ENCODE assay signal across 1 cellular context in the genomic region with DNA sequence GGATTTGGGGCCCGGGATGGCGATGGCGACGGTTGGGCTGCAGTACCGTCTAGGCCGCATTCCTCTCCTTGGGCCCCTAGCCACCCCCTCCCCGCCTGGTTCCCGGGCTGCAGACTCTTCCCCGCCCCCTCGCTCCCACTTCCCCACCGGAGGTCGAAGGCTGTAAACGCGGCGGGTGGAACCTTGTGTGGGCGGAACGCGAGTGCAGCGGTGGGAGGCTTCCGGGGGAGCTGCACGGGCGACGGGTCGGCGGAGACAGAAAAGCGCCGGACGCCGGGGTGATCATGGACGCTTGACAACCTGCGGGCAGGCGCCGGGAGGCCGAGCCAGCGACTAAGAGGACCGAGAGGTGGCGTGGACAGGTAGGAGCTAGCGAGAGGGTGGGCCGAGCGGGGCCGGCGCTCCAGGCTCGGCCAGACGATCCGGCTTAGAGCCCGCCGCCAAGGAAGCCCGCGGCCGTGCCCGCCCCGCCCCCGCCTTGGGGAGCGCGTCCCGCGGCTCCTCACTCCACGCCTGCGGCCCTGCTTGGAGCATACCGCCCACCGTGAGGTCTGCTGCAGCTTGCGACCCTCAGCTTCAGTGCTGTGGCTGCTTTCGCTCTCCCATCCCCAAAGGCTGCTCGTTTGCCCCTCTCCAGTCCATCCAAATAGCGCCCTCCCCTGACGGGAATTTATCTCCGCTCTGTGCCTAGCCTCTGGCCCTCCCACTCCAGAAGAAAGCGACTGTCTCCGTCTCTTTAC.
A peak's percentile ranks its signal among the peaks of the same experiment; 100 is the strongest.
TF ChIP-seq lines count a peak whose summit lies in the region.

A gene (plus strand): TSS at position 269 of the 740 bp plus-strand sequence. CDS start 2,126 bp downstream, outside the sequence.

TF ChIP-seq in K562, 482 proteins besides CTCF, POLR2A, EP300 and RAD21 (continued from another document and continues in another):
- TF ChIP-seq, protein P1, sequence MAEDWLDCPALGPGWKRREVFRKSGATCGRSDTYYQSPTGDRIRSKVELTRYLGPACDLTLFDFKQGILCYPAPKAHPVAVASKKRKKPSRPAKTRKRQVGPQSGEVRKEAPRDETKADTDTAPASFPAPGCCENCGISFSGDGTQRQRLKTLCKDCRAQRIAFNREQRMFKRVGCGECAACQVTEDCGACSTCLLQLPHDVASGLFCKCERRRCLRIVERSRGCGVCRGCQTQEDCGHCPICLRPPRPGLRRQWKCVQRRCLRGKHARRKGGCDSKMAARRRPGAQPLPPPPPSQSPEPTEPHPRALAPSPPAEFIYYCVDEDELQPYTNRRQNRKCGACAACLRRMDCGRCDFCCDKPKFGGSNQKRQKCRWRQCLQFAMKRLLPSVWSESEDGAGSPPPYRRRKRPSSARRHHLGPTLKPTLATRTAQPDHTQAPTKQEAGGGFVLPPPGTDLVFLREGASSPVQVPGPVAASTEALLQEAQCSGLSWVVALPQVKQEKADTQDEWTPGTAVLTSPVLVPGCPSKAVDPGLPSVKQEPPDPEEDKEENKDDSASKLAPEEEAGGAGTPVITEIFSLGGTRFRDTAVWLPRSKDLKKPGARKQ (CRISPR knock-in tag; IDR thresholded peaks at IDR 0.05), result no peak
- TF ChIP-seq THRAP3 (IDR thresholded peaks at IDR 0.05; ENCODE audit: borderline replicate concordance), result no peak
- peak; percentile 23; the same call in 1 of the 2 replicates for TF ChIP-seq ZKSCAN1 (IDR thresholded peaks at IDR 0.05; ENCODE audit: low read depth, low read length)
- peak; percentile 66; the same call in 1 of the 2 replicates for TF ChIP-seq TAF7 (tag; IDR thresholded peaks at IDR 0.05)
- peak; percentile 73 for TF ChIP-seq RBM22 (IDR thresholded peaks at IDR 0.05; ENCODE audit: low read depth, low read length, poor library complexity, severe bottlenecking)
- no peak for TF ChIP-seq TARDBP (IDR thresholded peaks at IDR 0.05)
- TF ChIP-seq ZNF707 (CRISPR knock-in tag; conservative IDR thresholded peaks at IDR 0.05), result no peak
- TF ChIP-seq, protein P2, sequence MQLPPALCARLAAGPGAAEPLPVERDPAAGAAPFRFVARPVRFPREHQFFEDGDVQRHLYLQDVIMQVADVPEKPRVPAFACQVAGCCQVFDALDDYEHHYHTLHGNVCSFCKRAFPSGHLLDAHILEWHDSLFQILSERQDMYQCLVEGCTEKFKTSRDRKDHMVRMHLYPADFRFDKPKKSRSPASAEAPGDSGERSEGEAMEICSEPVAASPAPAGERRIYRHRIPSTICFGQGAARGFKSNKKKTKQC (CRISPR knock-in tag; IDR thresholded peaks at IDR 0.05), result no peak
- no peak for TF ChIP-seq SMAD2 (IDR thresholded peaks at IDR 0.05; ENCODE audit: low read depth, low read length)
- TF ChIP-seq GABPB2 (CRISPR knock-in tag; conservative IDR thresholded peaks at IDR 0.05), result no peak
- TF ChIP-seq, protein P3, sequence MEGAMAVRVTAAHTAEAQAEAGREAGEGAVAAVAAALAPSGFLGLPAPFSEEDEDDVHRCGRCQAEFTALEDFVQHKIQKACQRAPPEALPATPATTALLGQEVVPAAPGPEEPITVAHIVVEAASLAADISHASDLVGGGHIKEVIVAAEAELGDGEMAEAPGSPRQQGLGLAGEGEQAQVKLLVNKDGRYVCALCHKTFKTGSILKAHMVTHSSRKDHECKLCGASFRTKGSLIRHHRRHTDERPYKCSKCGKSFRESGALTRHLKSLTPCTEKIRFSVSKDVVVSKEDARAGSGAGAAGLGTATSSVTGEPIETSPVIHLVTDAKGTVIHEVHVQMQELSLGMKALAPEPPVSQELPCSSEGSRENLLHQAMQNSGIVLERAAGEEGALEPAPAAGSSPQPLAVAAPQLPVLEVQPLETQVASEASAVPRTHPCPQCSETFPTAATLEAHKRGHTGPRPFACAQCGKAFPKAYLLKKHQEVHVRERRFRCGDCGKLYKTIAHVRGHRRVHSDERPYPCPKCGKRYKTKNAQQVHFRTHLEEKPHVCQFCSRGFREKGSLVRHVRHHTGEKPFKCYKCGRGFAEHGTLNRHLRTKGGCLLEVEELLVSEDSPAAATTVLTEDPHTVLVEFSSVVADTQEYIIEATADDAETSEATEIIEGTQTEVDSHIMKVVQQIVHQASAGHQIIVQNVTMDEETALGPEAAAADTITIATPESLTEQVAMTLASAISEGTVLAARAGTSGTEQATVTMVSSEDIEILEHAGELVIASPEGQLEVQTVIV (CRISPR knock-in tag; IDR thresholded peaks at IDR 0.05; ENCODE audit: borderline replicate concordance), result no peak
- no peak for TF ChIP-seq BDP1 (IDR thresholded peaks at IDR 0.05; ENCODE audit: insufficient read depth, insufficient read length)
- peak; percentile 67; the same call in 1 of the 2 replicates for TF ChIP-seq CBX1 (IDR thresholded peaks at IDR 0.05; ENCODE audit: low read depth)
- no peak for TF ChIP-seq ZBTB8A (IDR thresholded peaks at IDR 0.05; ENCODE audit: partially characterized antibody)
- no peak for TF ChIP-seq HMG20B (CRISPR knock-in tag; IDR thresholded peaks at IDR 0.05)
- TF ChIP-seq, protein P4, sequence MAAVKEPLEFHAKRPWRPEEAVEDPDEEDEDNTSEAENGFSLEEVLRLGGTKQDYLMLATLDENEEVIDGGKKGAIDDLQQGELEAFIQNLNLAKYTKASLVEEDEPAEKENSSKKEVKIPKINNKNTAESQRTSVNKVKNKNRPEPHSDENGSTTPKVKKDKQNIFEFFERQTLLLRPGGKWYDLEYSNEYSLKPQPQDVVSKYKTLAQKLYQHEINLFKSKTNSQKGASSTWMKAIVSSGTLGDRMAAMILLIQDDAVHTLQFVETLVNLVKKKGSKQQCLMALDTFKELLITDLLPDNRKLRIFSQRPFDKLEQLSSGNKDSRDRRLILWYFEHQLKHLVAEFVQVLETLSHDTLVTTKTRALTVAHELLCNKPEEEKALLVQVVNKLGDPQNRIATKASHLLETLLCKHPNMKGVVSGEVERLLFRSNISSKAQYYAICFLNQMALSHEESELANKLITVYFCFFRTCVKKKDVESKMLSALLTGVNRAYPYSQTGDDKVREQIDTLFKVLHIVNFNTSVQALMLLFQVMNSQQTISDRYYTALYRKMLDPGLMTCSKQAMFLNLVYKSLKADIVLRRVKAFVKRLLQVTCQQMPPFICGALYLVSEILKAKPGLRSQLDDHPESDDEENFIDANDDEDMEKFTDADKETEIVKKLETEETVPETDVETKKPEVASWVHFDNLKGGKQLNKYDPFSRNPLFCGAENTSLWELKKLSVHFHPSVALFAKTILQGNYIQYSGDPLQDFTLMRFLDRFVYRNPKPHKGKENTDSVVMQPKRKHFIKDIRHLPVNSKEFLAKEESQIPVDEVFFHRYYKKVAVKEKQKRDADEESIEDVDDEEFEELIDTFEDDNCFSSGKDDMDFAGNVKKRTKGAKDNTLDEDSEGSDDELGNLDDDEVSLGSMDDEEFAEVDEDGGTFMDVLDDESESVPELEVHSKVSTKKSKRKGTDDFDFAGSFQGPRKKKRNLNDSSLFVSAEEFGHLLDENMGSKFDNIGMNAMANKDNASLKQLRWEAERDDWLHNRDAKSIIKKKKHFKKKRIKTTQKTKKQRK (IDR thresholded peaks at IDR 0.05; ENCODE audit: borderline replicate concordance, low read depth, low read length), result no peak
- TF ChIP-seq ZNF143 (CRISPR knock-in tag; IDR thresholded peaks at IDR 0.05), result peak; percentile 74
- TF ChIP-seq PHF20 (IDR thresholded peaks at IDR 0.05; ENCODE audit: partially characterized antibody), result peak; percentile 93
- TF ChIP-seq ZNF134 (CRISPR knock-in tag; conservative IDR thresholded peaks at IDR 0.05), result no peak
- TF ChIP-seq ASH1L (IDR thresholded peaks at IDR 0.05; ENCODE audit: borderline replicate concordance, low read depth, partially characterized antibody), result no peak
- TF ChIP-seq HMGN3 (IDR thresholded peaks at IDR 0.05; ENCODE audit: borderline replicate concordance, extremely low read depth, insufficient read length, low read depth, low read length), result peak; percentile 88
- no peak for TF ChIP-seq HNRNPH1 (optimal IDR thresholded peaks at IDR 0.05; ENCODE audit: low read depth, low read length)
- TF ChIP-seq, protein P5, sequence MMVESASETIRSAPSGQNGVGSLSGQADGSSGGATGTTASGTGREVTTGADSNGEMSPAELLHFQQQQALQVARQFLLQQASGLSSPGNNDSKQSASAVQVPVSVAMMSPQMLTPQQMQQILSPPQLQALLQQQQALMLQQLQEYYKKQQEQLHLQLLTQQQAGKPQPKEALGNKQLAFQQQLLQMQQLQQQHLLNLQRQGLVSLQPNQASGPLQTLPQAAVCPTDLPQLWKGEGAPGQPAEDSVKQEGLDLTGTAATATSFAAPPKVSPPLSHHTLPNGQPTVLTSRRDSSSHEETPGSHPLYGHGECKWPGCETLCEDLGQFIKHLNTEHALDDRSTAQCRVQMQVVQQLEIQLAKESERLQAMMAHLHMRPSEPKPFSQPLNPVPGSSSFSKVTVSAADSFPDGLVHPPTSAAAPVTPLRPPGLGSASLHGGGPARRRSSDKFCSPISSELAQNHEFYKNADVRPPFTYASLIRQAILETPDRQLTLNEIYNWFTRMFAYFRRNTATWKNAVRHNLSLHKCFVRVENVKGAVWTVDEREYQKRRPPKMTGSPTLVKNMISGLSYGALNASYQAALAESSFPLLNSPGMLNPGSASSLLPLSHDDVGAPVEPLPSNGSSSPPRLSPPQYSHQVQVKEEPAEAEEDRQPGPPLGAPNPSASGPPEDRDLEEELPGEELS (CRISPR knock-in tag; IDR thresholded peaks at IDR 0.05; ENCODE audit: borderline replicate concordance), result no peak
- peak; percentile 60 for TF ChIP-seq TEAD4 (IDR thresholded peaks at IDR 0.05; ENCODE audit: low read length)
- TF ChIP-seq TEAD4 (CRISPR knock-in tag; IDR thresholded peaks at IDR 0.05; ENCODE audit: borderline replicate concordance), result no peak
- no peak for TF ChIP-seq FOXM1 (IDR thresholded peaks at IDR 0.05; ENCODE audit: low read depth)
- no peak for TF ChIP-seq FOXM1 (CRISPR knock-in tag; IDR thresholded peaks at IDR 0.05; ENCODE audit: low read depth)
- TF ChIP-seq CCAR2 (IDR thresholded peaks at IDR 0.05; ENCODE audit: low read depth, low read length), result no peak
- no peak for TF ChIP-seq KLF16 (IDR thresholded peaks at IDR 0.05)
- TF ChIP-seq, protein P6, sequence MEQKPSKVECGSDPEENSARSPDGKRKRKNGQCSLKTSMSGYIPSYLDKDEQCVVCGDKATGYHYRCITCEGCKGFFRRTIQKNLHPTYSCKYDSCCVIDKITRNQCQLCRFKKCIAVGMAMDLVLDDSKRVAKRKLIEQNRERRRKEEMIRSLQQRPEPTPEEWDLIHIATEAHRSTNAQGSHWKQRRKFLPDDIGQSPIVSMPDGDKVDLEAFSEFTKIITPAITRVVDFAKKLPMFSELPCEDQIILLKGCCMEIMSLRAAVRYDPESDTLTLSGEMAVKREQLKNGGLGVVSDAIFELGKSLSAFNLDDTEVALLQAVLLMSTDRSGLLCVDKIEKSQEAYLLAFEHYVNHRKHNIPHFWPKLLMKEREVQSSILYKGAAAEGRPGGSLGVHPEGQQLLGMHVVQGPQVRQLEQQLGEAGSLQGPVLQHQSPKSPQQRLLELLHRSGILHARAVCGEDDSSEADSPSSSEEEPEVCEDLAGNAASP (IDR thresholded peaks at IDR 0.05), result no peak
- TF ChIP-seq TCF7 (IDR thresholded peaks at IDR 0.05; ENCODE audit: borderline replicate concordance), result no peak; the same call in 1 of the 2 replicates
- TF ChIP-seq TRIM24 (IDR thresholded peaks at IDR 0.05), result peak in 1 of 2 experiments; percentile 99; a peak in 2 of 4 replicates
- no peak; the same call in 1 of the 2 replicates for TF ChIP-seq ESRRA (IDR thresholded peaks at IDR 0.05; ENCODE audit: borderline replicate concordance, low read depth)
- no peak for TF ChIP-seq DPF2 (IDR thresholded peaks at IDR 0.05)
- TF ChIP-seq RNF2 (IDR thresholded peaks at IDR 0.05), result peak; percentile 85
- TF ChIP-seq ZNF133 (CRISPR knock-in tag; IDR thresholded peaks at IDR 0.05), result no peak
- no peak for TF ChIP-seq MECOM (CRISPR knock-in tag; IDR thresholded peaks at IDR 0.05)
- no peak for TF ChIP-seq SREBF1 (IDR thresholded peaks at IDR 0.05; ENCODE audit: borderline replicate concordance, low read depth, low read length)
- no peak for TF ChIP-seq SIRT6 (IDR thresholded peaks at IDR 0.05; ENCODE audit: low read depth, low read length)
- TF ChIP-seq SP1 (CRISPR knock-in tag; IDR thresholded peaks at IDR 0.05), result peak; percentile 84
- TF ChIP-seq JUNB (CRISPR knock-in tag; conservative IDR thresholded peaks at IDR 0.05), result no peak
- no peak for TF ChIP-seq SMARCB1 (IDR thresholded peaks at IDR 0.05; ENCODE audit: insufficient read length, low read depth)
- TF ChIP-seq CBX2 (IDR thresholded peaks at IDR 0.05; ENCODE audit: insufficient read depth, low read length, poor library complexity, severe bottlenecking), result no peak
- TF ChIP-seq, protein P7, sequence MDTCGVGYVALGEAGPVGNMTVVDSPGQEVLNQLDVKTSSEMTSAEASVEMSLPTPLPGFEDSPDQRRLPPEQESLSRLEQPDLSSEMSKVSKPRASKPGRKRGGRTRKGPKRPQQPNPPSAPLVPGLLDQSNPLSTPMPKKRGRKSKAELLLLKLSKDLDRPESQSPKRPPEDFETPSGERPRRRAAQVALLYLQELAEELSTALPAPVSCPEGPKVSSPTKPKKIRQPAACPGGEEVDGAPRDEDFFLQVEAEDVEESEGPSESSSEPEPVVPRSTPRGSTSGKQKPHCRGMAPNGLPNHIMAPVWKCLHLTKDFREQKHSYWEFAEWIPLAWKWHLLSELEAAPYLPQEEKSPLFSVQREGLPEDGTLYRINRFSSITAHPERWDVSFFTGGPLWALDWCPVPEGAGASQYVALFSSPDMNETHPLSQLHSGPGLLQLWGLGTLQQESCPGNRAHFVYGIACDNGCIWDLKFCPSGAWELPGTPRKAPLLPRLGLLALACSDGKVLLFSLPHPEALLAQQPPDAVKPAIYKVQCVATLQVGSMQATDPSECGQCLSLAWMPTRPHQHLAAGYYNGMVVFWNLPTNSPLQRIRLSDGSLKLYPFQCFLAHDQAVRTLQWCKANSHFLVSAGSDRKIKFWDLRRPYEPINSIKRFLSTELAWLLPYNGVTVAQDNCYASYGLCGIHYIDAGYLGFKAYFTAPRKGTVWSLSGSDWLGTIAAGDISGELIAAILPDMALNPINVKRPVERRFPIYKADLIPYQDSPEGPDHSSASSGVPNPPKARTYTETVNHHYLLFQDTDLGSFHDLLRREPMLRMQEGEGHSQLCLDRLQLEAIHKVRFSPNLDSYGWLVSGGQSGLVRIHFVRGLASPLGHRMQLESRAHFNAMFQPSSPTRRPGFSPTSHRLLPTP (IDR thresholded peaks at IDR 0.05; ENCODE audit: borderline replicate concordance, extremely low read depth, insufficient read length), result no peak
- TF ChIP-seq CHD4 (IDR thresholded peaks at IDR 0.05; ENCODE audit: insufficient read depth, insufficient replicate concordance, low read depth, low read length, poor library complexity, severe bottlenecking), result no peak
- peak; percentile 88 for TF ChIP-seq RBBP5 (IDR thresholded peaks at IDR 0.05; ENCODE audit: borderline replicate concordance, insufficient read depth, low read length, poor library complexity, severe bottlenecking)
- TF ChIP-seq, protein P8, sequence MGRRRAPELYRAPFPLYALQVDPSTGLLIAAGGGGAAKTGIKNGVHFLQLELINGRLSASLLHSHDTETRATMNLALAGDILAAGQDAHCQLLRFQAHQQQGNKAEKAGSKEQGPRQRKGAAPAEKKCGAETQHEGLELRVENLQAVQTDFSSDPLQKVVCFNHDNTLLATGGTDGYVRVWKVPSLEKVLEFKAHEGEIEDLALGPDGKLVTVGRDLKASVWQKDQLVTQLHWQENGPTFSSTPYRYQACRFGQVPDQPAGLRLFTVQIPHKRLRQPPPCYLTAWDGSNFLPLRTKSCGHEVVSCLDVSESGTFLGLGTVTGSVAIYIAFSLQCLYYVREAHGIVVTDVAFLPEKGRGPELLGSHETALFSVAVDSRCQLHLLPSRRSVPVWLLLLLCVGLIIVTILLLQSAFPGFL (CRISPR knock-in tag; IDR thresholded peaks at IDR 0.05), result no peak
- TF ChIP-seq NCOR1 (IDR thresholded peaks at IDR 0.05), result peak; percentile 19; the same call in 1 of the 2 replicates
